In genomic region chr12:13981296-13981962, GRCh38 we compare ENCODE assay signal across 9 cellular contexts. TPM values are rescaled to one million over a fixed set of nuclear protein-coding genes. Genes with fewer than 3 reads are reported as not detected.
A peak's percentile ranks its signal among the peaks of the same experiment; 100 is the strongest.
DNase-seq lines count a peak whose midpoint lies in the region; ATAC-seq, FAIRE-seq and TF ChIP-seq lines count a peak whose summit lies in the region.
"Had no signal": no experiment of that assay in that cellular context is flagged by ENCODE, and none has a peak within 500 bp of the region (broad histone marks: within the 10 kb centered on the region; RNA-seq: fewer than 3 reads in every experiment).

Gene GRIN2B (minus strand): TSS chr12:13981602. CDS start chr12:13866208, 115,394 bp downstream.

- DNase-seq in NCI-H1092 treated with DMSO at 0.1 percent for 48 hours (lab: John Stamatoyannopoulos, UW): peak; percentile 34
- no peak for DNase-seq in NCI-H1092 (lab: John Stamatoyannopoulos, UW)
- DNase-seq in RCC 7860 (ENCODE audit: low spot score): peak; percentile 17
- DNase-seq in gastrocnemius medialis: no peak
- DNase-seq in GM19239 (ENCODE audit: insufficient read length, low spot score): no peak
- DNase-seq in small intestine: no peak

- intact Hi-C loops in gastrocnemius medialis (cut with DNase I; ENCODE audit: low total_unique reads): no loop called here

- FAIRE-seq in RCC 7860 (lab: Jason Lieb, UNC): no peak
- FAIRE-seq in GM19239 (lab: Jason Lieb, UNC): no peak
- no peak for FAIRE-seq in small intestine (lab: Jason Lieb, UNC)
- FAIRE-seq: K562 had no signal

- TF ChIP-seq CTCF in gastrocnemius medialis (IDR thresholded peaks at IDR 0.05 in 4 of 5, conservative IDR thresholded peaks at IDR 0.05 in 1 of 5): no peak

- H3K4me3 ChIP-seq in iPS-15b (ENCODE audit: low read depth, low read length) (peak within 1 kb of the TSS; percentile 86), gastrocnemius medialis (peak within 1 kb of the TSS; percentile 13 to 51 (median 32)), small intestine (ENCODE audit: low read depth in 1 of 2, low read length in 2 of 2) (peak within 1 kb of the TSS in 1 of 2 donors; percentile 11)
- H3K4me3 ChIP-seq: K562 had no signal

- H3K27ac ChIP-seq in gastrocnemius medialis: no peak within 1 kb of the TSS
- H3K27ac ChIP-seq in small intestine (ENCODE audit: low read depth in 1 of 2, low read length in 1 of 2): no peak within 1 kb of the TSS

- TF ChIP-seq POLR2A in gastrocnemius medialis (IDR thresholded peaks at IDR 0.05): no peak

- no peaks in the 10 kb centered on the region for H3K9me3 ChIP-seq in iPS-15b (ENCODE audit: control insufficient read depth, insufficient read depth, low read length)
- H3K9me3 ChIP-seq in gastrocnemius medialis: no peaks in the 10 kb centered on the region
- no peaks in the 10 kb centered on the region for H3K9me3 ChIP-seq in small intestine (ENCODE audit: control insufficient read depth, low read depth)

- ATAC-seq in gastrocnemius medialis: no peak
- no peak for ATAC-seq in GM21576 (IDR thresholded peaks at IDR 0.05; ENCODE audit: unreplicated experiment)

- H3K27me3 ChIP-seq in iPS-15b (ENCODE audit: control insufficient read depth, insufficient read depth, low read length) (peaks cover 52% of the 10 kb centered on the region), gastrocnemius medialis (peaks cover 27 to 45% (median 44%) of the 10 kb centered on the region in 3 donors), small intestine (ENCODE audit: control insufficient read depth in 2 of 2, insufficient read depth in 2 of 2, low read length in 2 of 2) (peaks cover 6 to 24% of the 10 kb centered on the region in 2 donors)

- H3K36me3 ChIP-seq in iPS-15b (ENCODE audit: control insufficient read depth, insufficient read depth, low read length): no peaks in the 10 kb centered on the region
- H3K36me3 ChIP-seq in gastrocnemius medialis: no peaks in the 10 kb centered on the region
- H3K36me3 ChIP-seq in small intestine (ENCODE audit: control insufficient read depth in 2 of 2, insufficient read depth in 2 of 2, low read length in 2 of 2): no peaks in the 10 kb centered on the region

- no peak within 1 kb of the TSS for H3K9ac ChIP-seq in iPS-15b (ENCODE audit: low read depth, low read length)

- in situ Hi-C loops in gastrocnemius medialis (cut with MboI; ENCODE audit: low sequenced_read_pairs in 4 of 4): no loop called here

- H3K4me1 ChIP-seq in iPS-15b (ENCODE audit: control insufficient read depth, insufficient read depth, low read length): peaks cover 2% of the 10 kb centered on the region
- no peaks in the 10 kb centered on the region for H3K4me1 ChIP-seq in gastrocnemius medialis
- H3K4me1 ChIP-seq in small intestine (ENCODE audit: control insufficient read depth in 2 of 2, insufficient read depth in 1 of 2, low read depth in 1 of 2, low read length in 1 of 2): peaks cover 0 to 3% of the 10 kb centered on the region in 2 donors

- WGBS in small intestine, 3 donors: 2 to 5% (median 5%) methylated on average over 21 to 37 of the region's 37 CpGs

RNA-seq across cellular contexts. Expression of gene GRIN2B, which starts in this region (rescaled TPM):
- total RNA-seq in gastrocnemius medialis: not detected
- under 1 TPM in 2 of 3 donors, not detected in 1; under 0.01 to 0.06 TPM for polyA plus RNA-seq in small intestine
- total RNA-seq: K562 had no signal
- polyA plus RNA-seq: K562 had no signal

Comparison
In these comparisons a context has a peak if more than half of its experiments do, and no peak if none do; other contexts are left out.
1. DNase-seq: peak in NCI-H1092 treated with DMSO at 0.1 percent for 48 hours (single experiment) and RCC 7860 (single experiment); none in NCI-H1092 (single experiment), gastrocnemius medialis (0 of 2), GM19239 (single experiment) and small intestine (single experiment).